In the genomic region with DNA sequence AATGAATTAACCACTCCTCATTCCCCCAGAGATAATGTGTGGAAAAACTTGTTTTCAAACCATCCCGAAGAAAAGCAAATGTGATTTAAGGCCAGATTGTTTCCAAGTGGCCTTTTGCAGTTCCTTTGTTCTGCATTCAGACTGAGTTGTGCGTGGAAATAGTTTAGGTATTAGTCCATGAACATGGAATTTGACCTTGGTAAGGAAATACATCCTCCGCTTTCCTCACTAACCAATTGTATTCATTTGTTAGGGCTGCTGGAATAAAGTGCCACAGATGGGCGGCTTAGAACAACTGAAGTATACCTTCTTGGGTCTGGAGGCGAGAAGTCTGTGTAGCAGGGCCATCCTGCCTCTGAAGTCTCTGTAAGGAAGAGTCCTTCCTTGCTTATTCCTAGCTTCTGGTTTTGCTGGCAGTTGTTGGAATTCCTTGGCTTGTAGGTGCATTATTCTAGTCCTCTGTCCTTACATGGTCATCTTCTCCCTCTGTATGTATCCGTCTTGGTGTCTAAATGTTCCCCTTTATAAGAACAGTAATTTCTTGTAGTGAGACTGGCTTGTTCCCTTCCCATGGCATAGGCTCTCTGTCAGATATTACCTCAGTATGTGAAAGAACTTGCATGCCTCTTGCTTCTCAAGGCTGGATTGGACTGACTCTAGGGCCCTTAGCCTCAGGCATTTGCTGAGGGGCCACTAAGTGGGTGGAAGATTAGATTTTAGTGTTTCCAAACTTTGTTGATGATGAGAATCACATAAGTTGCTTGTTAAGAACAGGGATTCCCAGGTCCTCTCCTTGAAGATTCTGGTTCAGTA, we compare ENCODE assay signal across 13 cellular contexts. TPM values are rescaled to one million over a fixed set of nuclear protein-coding genes. Genes with fewer than 3 reads are reported as not detected.
DNase-seq lines count a peak whose midpoint lies in the region; ATAC-seq, FAIRE-seq and TF ChIP-seq lines count a peak whose summit lies in the region.
"Had no signal": no experiment of that assay in that cellular context is flagged by ENCODE, and none has a peak within 500 bp of the region (broad histone marks: within the 10 kb centered on the region; RNA-seq: fewer than 3 reads in every experiment).

No MANE protein-coding gene starts in this region.

- H3K27ac ChIP-seq in cardiac muscle cell (peak overlapping the region; percentile 31), H1 (ENCODE audit: low read depth, low read length) (no peak overlapping the region), muscle layer of colon (ENCODE audit: low read depth, low read length) (peak overlapping the region; percentile 21), uterus (peak overlapping the region; percentile 66 to 76)
- H3K27ac ChIP-seq: lower lobe of right lung, suprapubic skin, VCaP had no signal

- H2BK15ac ChIP-seq in H1 (ENCODE audit: low read length), result no peak overlapping the region

- 0 out of 2 replicates have a peak overlapping the region, but pooled peaks have one; percentile 6 for H2BK5ac ChIP-seq in H1 (ENCODE audit: low read depth, low read length)

- no peak overlapping the region for H3K4me3 ChIP-seq in cardiac muscle cell
- no peak overlapping the region for H3K4me3 ChIP-seq in H1 (ENCODE audit: extremely low read depth in 1 of 4, insufficient read depth in 2 of 4, low read depth in 3 of 4, low read length in 4 of 4)
- no peak overlapping the region for H3K4me3 ChIP-seq in muscle layer of colon (ENCODE audit: low read depth in 1 of 2, low read length in 2 of 2)
- H3K4me3 ChIP-seq in uterus, result no peak overlapping the region
- H3K4me3 ChIP-seq: lower lobe of right lung, suprapubic skin had no signal

- DNase-seq in cardiac muscle cell (ENCODE audit: low read depth in 1 of 2, low spot score in 1 of 2) (peak in 1 of 2 donors; percentile 84), Right ventricle myocardium inferior (ENCODE audit: missing footprints) (no peak), H1 (ENCODE audit: low read depth in 1 of 2, low spot score in 2 of 2) (no peak), uterus (no peak), NCI-H748 (lab: John Stamatoyannopoulos, UW; ENCODE audit: unreplicated experiment) (no peak)
- DNase-seq in stimulated activated CD4-positive, alpha-beta T cell treated with anti-CD3 and anti-CD28 coated beads, Interleukin-1b, Interleukin-23, amount 100 ng/mL, for 48 hours, result no peak
- DNase-seq: 8988T, lower lobe of right lung, NCI-H2029 treated with DMSO at 0.1 percent for 48 hours had no signal

- WGBS in H1 (ENCODE audit: extremely low coverage in 1 of 2, insufficient coverage in 1 of 2, insufficient read length in 1 of 2, insufficient replicate concordance in 2 of 2, low coverage in 1 of 2, low lambda C conversion rate in 2 of 2, missing lambda C conversion rate in 1 of 2), 2 experiments, result 92% methylated on average over 6 of the region's 6 CpGs; no CpG with 5 or more reads in 1 of the 2 experiments

- H4K20me1 ChIP-seq in H1 (replicated peaks in 1 of 2; ENCODE audit: control insufficient read depth in 1 of 2, insufficient read depth in 2 of 2, low read length in 2 of 2), result peaks cover 2% of the 10 kb centered on the region in 2 experiments

- H4K5ac ChIP-seq in H1 (ENCODE audit: insufficient read length, low read depth, low read length), result no peak overlapping the region

- no peak overlapping the region for H2BK12ac ChIP-seq in H1 (ENCODE audit: low read depth, low read length)

- TF ChIP-seq CTCF in cardiac muscle cell (IDR thresholded peaks at IDR 0.05; ENCODE audit: low read depth, low read length) (no peak), H1 (IDR thresholded peaks at IDR 0.05; ENCODE audit: control extremely low read depth in 1 of 3, insufficient read depth in 1 of 3, low read depth in 1 of 3, low read length in 3 of 3) (no peak), uterus (IDR thresholded peaks at IDR 0.05) (no peak)

- no peak overlapping the region for H4K8ac ChIP-seq in H1 (ENCODE audit: extremely low read depth, insufficient read depth, low read length)

- no peaks in the 10 kb centered on the region for H3K23me2 ChIP-seq in H1 (ENCODE audit: low read depth, low read length)

- no peak overlapping the region for H3K9ac ChIP-seq in H1 (replicated peaks in 1 of 4; ENCODE audit: extremely low read depth in 1 of 4, low read depth in 3 of 4, low read length in 3 of 4)
- H3K9ac ChIP-seq in muscle layer of colon (ENCODE audit: low read length), result no peak overlapping the region

- no peak overlapping the region for H2BK20ac ChIP-seq in H1 (ENCODE audit: low read length)

- no peak for FAIRE-seq in H1 (lab: Jason Lieb, UNC)

- no peak overlapping the region for H3K4me2 ChIP-seq in H1 (ENCODE audit: insufficient read depth in 1 of 2, low read depth in 2 of 2, low read length in 2 of 2)

- intact Hi-C loops in Right ventricle myocardium inferior (cut with DNase I) (no loop called here), uterus (cut with DNase I; ENCODE audit: low total_unique reads) (no loop called here)

- H2AK5ac ChIP-seq in H1 (ENCODE audit: low read depth, low read length), result no peak overlapping the region

- no peak overlapping the region for H3K18ac ChIP-seq in H1 (ENCODE audit: extremely low read depth, low read length)

- H3K79me2 ChIP-seq in H1 (ENCODE audit: control insufficient read depth in 1 of 2, insufficient read depth in 2 of 2, low read length in 2 of 2), result peaks cover 6 to 91% of the 10 kb centered on the region in 2 experiments

- no peak for TF ChIP-seq RAD21 in H1 (IDR thresholded peaks at IDR 0.05 in 1 of 2, conservative IDR thresholded peaks at IDR 0.05 in 1 of 2; ENCODE audit: low read depth in 2 of 2, low read length in 2 of 2)

- H3K4me1 ChIP-seq in cardiac muscle cell (ENCODE audit: low read depth) (no peaks in the 10 kb centered on the region), H1 (replicated peaks in 1 of 4; ENCODE audit: control insufficient read depth in 3 of 4, insufficient read depth in 4 of 4, low read length in 3 of 4) (peaks cover 0 to 8% (median 3%) of the 10 kb centered on the region in 4 experiments; a peak in 2 of 7 replicates), muscle layer of colon (ENCODE audit: insufficient read depth, low read length) (peaks cover 17% of the 10 kb centered on the region), uterus (peaks cover 5 to 23% of the 10 kb centered on the region in 2 donors)

- no peak overlapping the region for H3K23ac ChIP-seq in H1 (ENCODE audit: insufficient read length)

- H2AFZ ChIP-seq in H1 (ENCODE audit: low read length), result no peak overlapping the region

- H3K79me1 ChIP-seq in H1 (ENCODE audit: low read depth, low read length), result peaks cover 3% of the 10 kb centered on the region; the same call in 1 of the 2 replicates

- H3K14ac ChIP-seq in H1 (ENCODE audit: insufficient read length), result no peak overlapping the region

- no peak overlapping the region for H2BK120ac ChIP-seq in H1 (replicated peaks; ENCODE audit: low read depth, low read length)

- CTCF ChIA-PET in H1 (lab: Charles Lee; ENCODE audit: partially characterized antibody), result interaction anchor here (0.9 to 1.2 kb wide), 2 partner anchors 8 to 21 kb away, joined by 3 read pairs; no protein-coding TSS in a partner anchor

- H4K91ac ChIP-seq in H1 (replicated peaks; ENCODE audit: insufficient read length, low read length), result no peak overlapping the region

- no peak for TF ChIP-seq EP300 in H1 (IDR thresholded peaks at IDR 0.05; ENCODE audit: borderline replicate concordance in 1 of 2, low read depth in 2 of 2, low read length in 2 of 2)

- no peak overlapping the region for H3K4ac ChIP-seq in H1 (replicated peaks; ENCODE audit: insufficient read length, low read depth, low read length)

- H3K9me3 ChIP-seq in cardiac muscle cell (ENCODE audit: low read depth), result no peaks in the 10 kb centered on the region
- H3K9me3 ChIP-seq in H1 (ENCODE audit: insufficient read depth in 2 of 2, low read depth in 1 of 2, low read length in 1 of 2), result no peaks in the 10 kb centered on the region
- H3K9me3 ChIP-seq in muscle layer of colon (ENCODE audit: low read length), result no peaks in the 10 kb centered on the region
- H3K9me3 ChIP-seq in uterus, result no peaks in the 10 kb centered on the region
- H3K9me3 ChIP-seq: lower lobe of right lung, suprapubic skin had no signal

- ATAC-seq in Right ventricle myocardium inferior, result no peak
- ATAC-seq in HG03432 (IDR thresholded peaks at IDR 0.05; ENCODE audit: unreplicated experiment), result no peak

- TF ChIP-seq POLR2A in H1 (IDR thresholded peaks at IDR 0.05; ENCODE audit: control extremely low read depth in 1 of 2, low read depth in 2 of 2, low read length in 2 of 2) (no peak), uterus (IDR thresholded peaks at IDR 0.05) (no peak)

- H3K56ac ChIP-seq in H1 (replicated peaks; ENCODE audit: insufficient read length, low read depth, low read length), result no peak overlapping the region

- POLR2A ChIA-PET in H1 (lab: Charles Lee; ENCODE audit: partially characterized antibody), result no interaction called here

- no peaks in the 10 kb centered on the region for H3K36me3 ChIP-seq in cardiac muscle cell
- peaks cover 0 to 18% (median 7%) of the 10 kb centered on the region in 4 experiments; a peak in 3 of 8 replicates for H3K36me3 ChIP-seq in H1 (ENCODE audit: control insufficient read depth in 2 of 4, insufficient read depth in 4 of 4, low read length in 3 of 4)
- no peaks in the 10 kb centered on the region for H3K36me3 ChIP-seq in muscle layer of colon (ENCODE audit: insufficient read depth, low read length)
- no peaks in the 10 kb centered on the region for H3K36me3 ChIP-seq in uterus
- H3K36me3 ChIP-seq: lower lobe of right lung, suprapubic skin had no signal

- H3K27me3 ChIP-seq in cardiac muscle cell (no peaks in the 10 kb centered on the region), H1 (replicated peaks in 1 of 4; ENCODE audit: control insufficient read depth in 3 of 4, extremely low read depth in 1 of 4, insufficient read depth in 3 of 4, low read length in 3 of 4) (no peaks in the 10 kb centered on the region), muscle layer of colon (ENCODE audit: control insufficient read depth in 1 of 2, insufficient read depth in 2 of 2, low read length in 2 of 2) (no peaks in the 10 kb centered on the region), uterus (no peaks in the 10 kb centered on the region)
- H3K27me3 ChIP-seq: suprapubic skin had no signal

TF ChIP-seq in H1, 55 proteins besides CTCF, POLR2A, EP300 and RAD21 (continues in another document):
- TF ChIP-seq GABPA (IDR thresholded peaks at IDR 0.05; ENCODE audit: borderline replicate concordance, insufficient read depth, low read length), result no peak

RNA-seq across cellular contexts. Expression of gene RAI14, which starts 53.9 kb away (rescaled TPM):
- total RNA-seq in cardiac muscle cell (11.6 and 12.8 TPM in 2 replicates), Right ventricle myocardium inferior (6.7 TPM), uterus (100 to 1,000 TPM in 2 of 4 donors, 10 to 100 TPM in 2; 32.4 to 264 (median 117) TPM)
- polyA plus RNA-seq in cardiac muscle cell (9.6 and 13.4 TPM in 2 replicates), H1 (2011; rRNA removed) (48.4 and 54.7 TPM in 2 replicates)
- 210 and 216 TPM in 2 replicates for total RNA-seq in H1 (2021; fragmentation: NEBNext Ultra II Directional; extraction: Animal tissue kit (Norgen Biotek cat#: 25700))
- 85.7 TPM for polyA plus RNA-seq in H1 (2011; cell fraction: cytosol; rRNA removed)
- 309 TPM for polyA plus RNA-seq in H1 (2011; cell fraction: nucleus; rRNA removed)
- polyA plus RNA-seq in H1 (2012, experiment 1 of 2), result 92.2 to 129 TPM (median 115 TPM) in 4 replicates
- polyA plus RNA-seq in H1 (2012, experiment 2 of 2), result 5.2 TPM
- polyA plus RNA-seq in H1 (2013, experiment 1 of 2), result 122 TPM
- polyA plus RNA-seq in H1 (2013, experiment 2 of 2), result 118 TPM
- 477 and 553 TPM in 2 replicates for polyA minus RNA-seq in H1 (2011; rRNA and poly(A)+ RNA removed)
- polyA minus RNA-seq in H1 (2011; cell fraction: cytosol; rRNA and poly(A)+ RNA removed), result 88.9 TPM
- polyA minus RNA-seq in H1 (2011; cell fraction: nucleus; rRNA and poly(A)+ RNA removed), result 219 TPM
